In the genomic region with DNA sequence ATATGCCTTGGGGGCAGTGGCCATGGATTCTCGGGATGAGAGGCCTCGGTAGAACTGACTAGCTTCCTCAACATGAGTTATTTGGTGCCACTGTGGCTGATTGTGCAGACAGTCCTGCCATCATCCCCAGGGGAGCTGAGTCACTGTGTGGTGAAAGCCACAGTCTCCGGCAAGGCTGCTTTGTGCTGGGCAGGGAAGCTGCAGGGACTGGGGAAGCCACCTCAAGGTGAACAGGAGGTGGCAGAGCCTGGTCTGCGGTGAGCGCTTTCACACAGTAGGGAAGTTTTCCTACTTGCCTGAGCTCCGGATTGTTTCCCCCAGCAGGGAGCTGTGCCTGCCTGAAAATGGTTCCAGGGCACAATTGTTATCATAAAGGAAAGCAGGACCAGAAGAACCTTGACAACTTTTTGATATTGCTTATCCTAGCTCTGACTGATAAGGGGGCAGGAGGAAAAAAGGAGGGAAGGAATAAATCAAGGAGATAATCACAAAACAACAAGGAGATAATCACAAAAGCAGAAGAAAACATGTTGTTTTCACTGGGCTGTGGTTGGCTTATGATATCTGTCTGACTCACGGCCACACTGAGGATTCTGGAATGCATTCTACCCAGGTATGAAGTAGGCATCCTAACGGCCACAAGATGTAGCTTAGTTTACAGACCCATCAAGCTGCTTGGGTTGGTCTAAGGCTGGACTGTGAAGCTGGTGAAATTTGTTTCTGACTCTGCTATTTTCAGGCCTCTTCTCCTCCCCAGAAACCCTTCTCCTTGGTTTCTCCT, we compare ENCODE assay signal across 8 cellular contexts. TPM values are rescaled to one million over a fixed set of nuclear protein-coding genes. Genes with fewer than 3 reads are reported as not detected.
A peak's percentile ranks its signal among the peaks of the same experiment; 100 is the strongest.
DNase-seq lines count a peak whose midpoint lies in the region; ATAC-seq and TF ChIP-seq lines count a peak whose summit lies in the region.

No MANE protein-coding gene starts in this region.

- no peaks in the 10 kb centered on the region for H3K27me3 ChIP-seq in esophagus squamous epithelium

- no peak overlapping the region for H3K4me3 Mint-ChIP-seq in activated naive CD8-positive, alpha-beta T cell treated with anti-CD3 and anti-CD28 coated beads for 36 hours
- no peak overlapping the region for H3K4me3 Mint-ChIP-seq in natural killer cell

- H3K27ac ChIP-seq in esophagus squamous epithelium = no peak overlapping the region

- H3K4me1 Mint-ChIP-seq in activated naive CD8-positive, alpha-beta T cell treated with anti-CD3 and anti-CD28 coated beads for 36 hours = no peaks in the 10 kb centered on the region
- peaks cover 5 to 6% of the 10 kb centered on the region in 2 donors for H3K4me1 Mint-ChIP-seq in natural killer cell

- DNase-seq in AG10803 (ENCODE audit: low read depth) = peak; percentile 61
- peak; percentile 14 to 75 (median 33) for DNase-seq in T-helper 1 cell
- DNase-seq in activated naive CD8-positive, alpha-beta T cell treated with anti-CD3 and anti-CD28 coated beads for 36 hours = peak; percentile 68
- peak; percentile 62 for DNase-seq in natural killer cell
- no peak for DNase-seq in esophagus squamous epithelium (lab: John Stamatoyannopoulos, UW)
- no peak for DNase-seq in superior temporal gyrus (ENCODE audit: extremely low spot score)

- WGBS in esophagus squamous epithelium, 2 donors = 41 to 42% methylated on average over 4 to 7 of the region's 8 CpGs

- no peaks in the 10 kb centered on the region for H3K27me3 Mint-ChIP-seq in activated naive CD8-positive, alpha-beta T cell treated with anti-CD3 and anti-CD28 coated beads for 36 hours
- no peaks in the 10 kb centered on the region for H3K27me3 Mint-ChIP-seq in natural killer cell (ENCODE audit: low read depth in 2 of 2)

- no peaks in the 10 kb centered on the region for H3K4me1 ChIP-seq in esophagus squamous epithelium

- H3K9me3 Mint-ChIP-seq in activated naive CD8-positive, alpha-beta T cell treated with anti-CD3 and anti-CD28 coated beads for 36 hours = no peaks in the 10 kb centered on the region
- H3K9me3 Mint-ChIP-seq in natural killer cell = no peaks in the 10 kb centered on the region

- TF ChIP-seq POLR2A in esophagus squamous epithelium (IDR thresholded peaks at IDR 0.05) = no peak

- intact Hi-C loops in natural killer cell (cut with micrococcal nuclease) = loop anchor here (2.0 kb wide), 1 partner anchor 19 kb away; no protein-coding TSS in a partner anchor
- intact Hi-C loops in esophagus squamous epithelium (cut with DNase I) = no loop called here

- peaks cover 0 to 8% (median 7%) of the 10 kb centered on the region in 3 donors for H3K9me3 ChIP-seq in esophagus squamous epithelium

- H3K4me3 ChIP-seq in AG10803 (ENCODE audit: low read length) (no peak overlapping the region), esophagus squamous epithelium (no peak overlapping the region)

- H3K27ac Mint-ChIP-seq in activated naive CD8-positive, alpha-beta T cell treated with anti-CD3 and anti-CD28 coated beads for 36 hours = peak overlapping the region; percentile 32
- no peak overlapping the region for H3K27ac Mint-ChIP-seq in natural killer cell

- no peaks in the 10 kb centered on the region for H3K36me3 ChIP-seq in esophagus squamous epithelium

- peak; percentile 86 for ATAC-seq in GM19324 (IDR thresholded peaks at IDR 0.05; ENCODE audit: low FRiP score, unreplicated experiment)
- peak; percentile 82 for ATAC-seq in HG03439 (IDR thresholded peaks at IDR 0.05; ENCODE audit: unreplicated experiment)
- peak; percentile 94 to 96 (median 94) for ATAC-seq in natural killer cell

- H3K36me3 Mint-ChIP-seq in activated naive CD8-positive, alpha-beta T cell treated with anti-CD3 and anti-CD28 coated beads for 36 hours = no peaks in the 10 kb centered on the region
- H3K36me3 Mint-ChIP-seq in natural killer cell = no peaks in the 10 kb centered on the region

- TF ChIP-seq CTCF in AG10803 (conservative IDR thresholded peaks at IDR 0.05; ENCODE audit: low read length) (no peak), natural killer cell (IDR thresholded peaks at IDR 0.05) (no peak), esophagus squamous epithelium (IDR thresholded peaks at IDR 0.05) (no peak)

RNA-seq across cellular contexts. Expression of gene GNG2, which starts 32.2 kb away (rescaled TPM):
- total RNA-seq in activated naive CD8-positive, alpha-beta T cell treated with anti-CD3 and anti-CD28 coated beads for 36 hours = 100 to 1,000 TPM; 131 to 132 TPM
- 100 to 1,000 TPM; 552 to 653 (median 582) TPM for total RNA-seq in natural killer cell
- total RNA-seq in esophagus squamous epithelium = 1 to 10 TPM; 1.5 to 8.8 (median 3.7) TPM

Comparison
In these comparisons a context has a peak if more than half of its experiments do, and no peak if none do; other contexts are left out.
1. DNase-seq: peak in AG10803 (single experiment), T-helper 1 cell (5 of 5), activated naive CD8-positive, alpha-beta T cell treated with anti-CD3 and anti-CD28 coated beads for 36 hours (single experiment) and natural killer cell (single experiment); none in esophagus squamous epithelium (single experiment) and superior temporal gyrus (single experiment).
2. RNA of gene GNG2, which starts 32.2 kb away (total RNA-seq): 552 to 653 TPM in natural killer cell and 131 to 132 TPM in activated naive CD8-positive, alpha-beta T cell treated with anti-CD3 and anti-CD28 coated beads for 36 hours; 1.5 to 8.8 TPM in esophagus squamous epithelium; every median in the first group is over 10 times any median in the second.
3. Peak in every context shown above with its lines, with median percentiles within 50 percentile points of each other: ATAC-seq.